In the genomic region with DNA sequence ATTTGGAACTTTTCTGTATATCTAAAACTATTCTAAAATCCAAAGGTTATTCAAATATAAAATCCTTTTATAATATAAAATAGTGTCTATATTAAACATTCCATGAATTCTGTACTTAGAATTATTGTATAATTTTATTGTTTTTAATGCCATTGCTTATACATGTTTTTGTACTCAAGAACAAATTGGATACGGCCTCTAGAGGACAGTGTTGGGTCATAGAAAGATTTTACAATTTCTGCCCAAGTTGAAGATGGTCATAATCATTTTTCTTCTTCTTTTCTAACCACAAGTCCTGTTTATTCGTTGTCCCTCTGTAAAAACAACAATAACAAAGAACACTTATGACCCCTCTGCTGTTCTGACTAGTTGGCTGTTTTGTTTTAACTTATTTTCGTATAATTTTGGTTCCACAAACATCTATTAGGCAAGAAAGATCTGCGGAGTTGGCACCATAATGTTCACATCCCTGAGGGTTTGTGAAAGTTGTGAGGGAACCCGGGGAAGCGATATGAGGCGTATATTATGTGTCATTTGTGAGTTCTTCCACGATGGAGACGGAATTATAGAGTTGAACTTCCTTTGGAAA, we compare ENCODE assay signal across 8 cellular contexts.
DNase-seq lines count a peak whose midpoint lies in the region; ATAC-seq, FAIRE-seq and TF ChIP-seq lines count a peak whose summit lies in the region.

No MANE protein-coding gene starts in this region.

- peak; percentile 11 for TF ChIP-seq CTCF in GM20000 (IDR thresholded peaks at IDR 0.05; ENCODE audit: extremely low read depth, missing control alignments)

- peak; percentile 94 for FAIRE-seq in frontal cortex (lab: Jason Lieb, UNC)

- DNase-seq in AG20443 (ENCODE audit: low spot score) (peak; percentile 33), GM20000 (ENCODE audit: low spot score) (no peak), SK-MEL-5 (ENCODE audit: low read depth, low spot score) (peak; percentile 60), frontal cortex (ENCODE audit: low spot score in 2 of 2) (no peak)
- no peak for DNase-seq in effector CD4-positive, alpha-beta T cell

- ATAC-seq in GM19023 (IDR thresholded peaks at IDR 0.05; ENCODE audit: unreplicated experiment) (no peak), GM18502 (IDR thresholded peaks at IDR 0.05; ENCODE audit: poor library complexity, unreplicated experiment) (no peak)
- ATAC-seq in activated CD4-positive, CD25-positive, alpha-beta regulatory T cell treated with anti-CD3 and anti-CD28 coated beads, Interleukin-2, amount 50 U/mL, for 24 hours: no peak

- in situ Hi-C loops in SK-MEL-5 (cut with HindIII; ENCODE audit: low pct_unique_long_range_greater_than_20kb, low sequenced_read_pairs): no loop called here

Comparison
In these comparisons a context has a peak if more than half of its experiments do, and no peak if none do; other contexts are left out.
1. DNase-seq: peak in AG20443 (single experiment) and SK-MEL-5 (single experiment); none in GM20000 (single experiment), frontal cortex (0 of 2) and effector CD4-positive, alpha-beta T cell (single experiment).